In the genomic region with DNA sequence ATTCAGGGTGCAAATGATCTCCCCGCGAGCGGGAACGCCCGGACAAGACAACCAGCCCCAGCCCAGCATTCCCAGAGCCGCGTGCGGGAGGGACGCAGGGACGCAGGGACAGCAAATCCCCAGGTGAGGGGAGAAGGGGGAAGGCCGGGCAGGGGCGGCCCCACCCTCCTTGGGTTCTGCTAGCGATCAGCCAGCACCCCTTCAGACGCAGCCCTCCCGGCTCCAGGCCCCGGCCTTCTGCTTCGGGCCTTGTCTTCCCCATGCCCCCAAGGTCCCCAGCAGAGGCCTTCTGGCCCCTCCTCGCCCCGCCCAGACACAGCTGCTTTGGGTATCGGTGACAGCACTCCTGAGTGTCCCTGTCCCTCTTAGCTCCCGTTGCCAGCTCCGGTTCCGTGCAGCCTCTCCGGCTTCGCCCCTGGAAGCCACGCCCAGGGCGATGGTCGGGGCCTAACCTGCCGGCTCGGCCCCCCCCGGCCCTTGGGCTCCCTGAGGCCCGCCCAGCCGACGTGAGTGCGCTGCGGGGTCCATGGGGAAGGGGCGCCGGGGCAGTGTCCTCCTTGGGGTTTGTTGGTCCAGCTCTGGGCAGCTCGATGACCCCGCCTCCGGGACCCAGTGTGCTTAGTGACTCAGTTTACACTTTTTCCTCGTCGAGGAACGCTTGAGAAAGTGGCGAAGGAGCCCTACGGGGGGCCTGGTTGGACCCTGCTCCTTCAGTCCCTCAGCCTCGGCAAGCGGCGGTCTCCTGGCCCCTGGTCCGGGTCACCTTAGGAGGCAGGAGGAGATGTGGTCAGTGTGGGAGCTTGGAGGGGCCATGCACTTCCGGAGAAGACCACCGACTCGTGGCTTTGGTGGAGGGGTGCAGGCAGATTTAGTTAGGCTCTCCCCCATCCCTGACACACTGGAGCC, we compare ENCODE assay signal across 8 cellular contexts. TPM values are rescaled to one million over a fixed set of nuclear protein-coding genes. Genes with fewer than 3 reads are reported as not detected.
DNase-seq lines count a peak whose midpoint lies in the region; ATAC-seq, FAIRE-seq and TF ChIP-seq lines count a peak whose summit lies in the region.

No MANE protein-coding gene starts in this region.

- H3K36me3 Mint-ChIP-seq in T-cell = no peaks in the 10 kb centered on the region

- peak in 2 of 4 experiments; percentile 10 to 18 for ATAC-seq in T-cell (replicated peaks in 1 of 4)
- no peak for ATAC-seq in HG03139 (IDR thresholded peaks at IDR 0.05; ENCODE audit: unreplicated experiment)
- ATAC-seq in GM19351 (IDR thresholded peaks at IDR 0.05; ENCODE audit: unreplicated experiment) = no peak

- peak overlapping the region; percentile 70 to 77 (median 75) for H3K4me3 Mint-ChIP-seq in T-cell

- TF ChIP-seq CTCF in epithelial cell of esophagus (IDR thresholded peaks at IDR 0.05; ENCODE audit: insufficient read depth, low read depth, low read length, missing control alignments) = no peak

- no peaks in the 10 kb centered on the region for H3K9me3 Mint-ChIP-seq in T-cell

- H3K4me3 ChIP-seq in epithelial cell of esophagus (ENCODE audit: low read length) = peak overlapping the region; percentile 2
- peak overlapping the region; percentile 51 for H3K4me3 ChIP-seq in rectal smooth muscle tissue (ENCODE audit: low read length)

- H3K36me3 ChIP-seq in rectal smooth muscle tissue (ENCODE audit: control insufficient read depth, insufficient read depth, low read length) = no peaks in the 10 kb centered on the region

- H3K27me3 Mint-ChIP-seq in T-cell = peaks cover 4 to 13% of the 10 kb centered on the region in 2 donors

- peaks cover 29 to 47% (median 41%) of the 10 kb centered on the region in 3 donors for H3K4me1 Mint-ChIP-seq in T-cell

- POLR2A ChIA-PET in T-cell (lab: Charles Lee) = interaction anchor here (0.6 to 0.7 kb wide), 3 partner anchors 24 to 165 kb away, joined by 3 to 6 read pairs (median 4); no protein-coding TSS in a partner anchor

- FAIRE-seq in GM12892 (lab: Jason Lieb, UNC) (peak; percentile 48), GM19239 (lab: Jason Lieb, UNC) (no peak)

- H3K27ac Mint-ChIP-seq in T-cell = no peak overlapping the region

- H3K27ac ChIP-seq in rectal smooth muscle tissue (ENCODE audit: low read depth, low read length) = no peak overlapping the region

- H3K9ac ChIP-seq in rectal smooth muscle tissue (ENCODE audit: low read length) = no peak overlapping the region

- H3K4me1 ChIP-seq in rectal smooth muscle tissue (ENCODE audit: control insufficient read depth, insufficient read depth, low read length) = peaks cover 10% of the 10 kb centered on the region

- peaks cover 32% of the 10 kb centered on the region for H3K27me3 ChIP-seq in rectal smooth muscle tissue (ENCODE audit: control insufficient read depth, insufficient read depth, low read length)

- CTCF ChIA-PET in T-cell (lab: Charles Lee) = interaction anchor here in 1 of 2 donors (0.5 to 1.3 kb wide), 2 partner anchors 16 to 24 kb away, joined by 4 read pairs; no protein-coding TSS in a partner anchor

- no peak for TF ChIP-seq POLR2A in GM12892 (IDR thresholded peaks at IDR 0.05; ENCODE audit: low read depth, low read length)

- no peak for DNase-seq in GM12892 (ENCODE audit: insufficient read length)
- DNase-seq in T-cell = peak in 4 of 34 experiments; percentile 32 to 39 (median 36)
- DNase-seq in epithelial cell of esophagus (ENCODE audit: low read depth) = no peak
- no peak for DNase-seq in GM19239 (ENCODE audit: insufficient read length, low spot score)
- DNase-seq in NCI-H1092 (lab: John Stamatoyannopoulos, UW) = no peak

RNA-seq across cellular contexts. Expression of gene AMZ2, which starts 50.5 kb away (rescaled TPM):
- polyA plus RNA-seq in GM12892 (2012; ENCODE audit: missing spikeins) = 118 TPM
- 10 to 100 TPM; 50.9 to 81.8 (median 60.5) TPM for total RNA-seq in T-cell
